8 cellular contexts compared by ENCODE assay signal in genomic region chr22:38705235-38706100, GRCh38. TPM values are rescaled to one million over a fixed set of nuclear protein-coding genes. Genes with fewer than 3 reads are reported as not detected.
DNase-seq lines count a peak whose midpoint lies in the region; ATAC-seq and TF ChIP-seq lines count a peak whose summit lies in the region.

Gene GTPBP1, plus strand, starts transcription at chr22:38705944. Its CDS starts 12 bp downstream, at chr22:38705956.

- H3K27ac Mint-ChIP-seq in HFFc6, result peak within 1 kb of the TSS; percentile 95
- H3K27ac Mint-ChIP-seq in activated naive CD4-positive, alpha-beta T cell treated with anti-CD3 and anti-CD28 coated beads, Interleukin-2, amount 10 ng/mL, durations not matched to agents 7 days and 5 days, result peak within 1 kb of the TSS; percentile 97

- peak within 1 kb of the TSS; percentile 98 for H3K4me3 Mint-ChIP-seq in HFFc6
- H3K4me3 Mint-ChIP-seq in activated naive CD4-positive, alpha-beta T cell treated with anti-CD3 and anti-CD28 coated beads, Interleukin-2, amount 10 ng/mL, durations not matched to agents 7 days and 5 days, result peak within 1 kb of the TSS; percentile 93

- DNase-seq in GM04503 (ENCODE audit: low read depth) (peak; percentile 100), HFFc6 (peak; percentile 100), NB4 (ENCODE audit: low read depth) (peak; percentile 100), SK-N-MC (ENCODE audit: low read depth, low spot score) (peak; percentile 100), substantia nigra (lab: John Stamatoyannopoulos, UW) (peak; percentile 54 to 100 (median 99))
- DNase-seq in activated naive CD4-positive, alpha-beta T cell treated with anti-CD3 and anti-CD28 coated beads, Interleukin-2, amount 10 ng/mL, durations not matched to agents 7 days and 5 days, result peak; percentile 98

- H3K4me3 ChIP-seq in NB4 (ENCODE audit: low read depth, low read length) (peak within 1 kb of the TSS; percentile 96), SK-N-MC (peak within 1 kb of the TSS; percentile 95), gastroesophageal sphincter (peak within 1 kb of the TSS; percentile 85 to 88), neutrophil (ENCODE audit: low read depth in 1 of 2, low read length in 1 of 2) (peak within 1 kb of the TSS; percentile 92 to 96)

- H3K36me3 ChIP-seq in SK-N-MC (ENCODE audit: insufficient read depth, low read length) (peaks cover 14% of the 10 kb centered on the region; the same call in 1 of the 2 replicates), gastroesophageal sphincter (peaks cover 0 to 15% of the 10 kb centered on the region in 2 donors), neutrophil (peaks cover 11% of the 10 kb centered on the region)

- H3K9me3 Mint-ChIP-seq in HFFc6, result no peaks in the 10 kb centered on the region
- H3K9me3 Mint-ChIP-seq in activated naive CD4-positive, alpha-beta T cell treated with anti-CD3 and anti-CD28 coated beads, Interleukin-2, amount 10 ng/mL, durations not matched to agents 7 days and 5 days, result no peaks in the 10 kb centered on the region

- H3K36me3 Mint-ChIP-seq in HFFc6 (ENCODE audit: low read depth), result peaks cover 5% of the 10 kb centered on the region
- peaks cover 20% of the 10 kb centered on the region for H3K36me3 Mint-ChIP-seq in activated naive CD4-positive, alpha-beta T cell treated with anti-CD3 and anti-CD28 coated beads, Interleukin-2, amount 10 ng/mL, durations not matched to agents 7 days and 5 days

- H3K27ac ChIP-seq in SK-N-MC (peak within 1 kb of the TSS; percentile 83), gastroesophageal sphincter (peak within 1 kb of the TSS; percentile 87 to 100 (median 99)), neutrophil (peak within 1 kb of the TSS; percentile 97), substantia nigra (ENCODE audit: low read depth, low read length, poor library complexity, severe bottlenecking) (peak within 1 kb of the TSS; percentile 95)

- peaks cover 4% of the 10 kb centered on the region for H3K27me3 Mint-ChIP-seq in HFFc6 (ENCODE audit: insufficient read depth)
- peaks cover 9% of the 10 kb centered on the region for H3K27me3 Mint-ChIP-seq in activated naive CD4-positive, alpha-beta T cell treated with anti-CD3 and anti-CD28 coated beads, Interleukin-2, amount 10 ng/mL, durations not matched to agents 7 days and 5 days

- CTCF ChIA-PET in activated naive CD4-positive, alpha-beta T cell treated with anti-CD3 and anti-CD28 coated beads, Interleukin-2, amount 10 ng/mL, durations not matched to agents 7 days and 5 days (lab: Charles Lee), result interaction anchor here (1.2 to 2.0 kb wide), 3 partner anchors 19 to 23 kb away, joined by 5 to 9 read pairs (median 5); partner anchors contain the start of gene TOMM22

- H3K9ac ChIP-seq in SK-N-MC (ENCODE audit: insufficient read length), result peak within 1 kb of the TSS; percentile 96

- no peaks in the 10 kb centered on the region for H3K27me3 ChIP-seq in gastroesophageal sphincter
- H3K27me3 ChIP-seq in neutrophil, result no peaks in the 10 kb centered on the region

- TF ChIP-seq POLR2A in NB4 (IDR thresholded peaks at IDR 0.05; ENCODE audit: extremely low read depth, insufficient read length), result peak; percentile 68
- peak; percentile 83 to 90 for TF ChIP-seq POLR2A in gastroesophageal sphincter (IDR thresholded peaks at IDR 0.05)

- no peak for TF ChIP-seq EP300 in gastroesophageal sphincter (IDR thresholded peaks at IDR 0.05)

- H3K9me3 ChIP-seq in SK-N-MC (ENCODE audit: low read depth, low read length) (no peaks in the 10 kb centered on the region), gastroesophageal sphincter (no peaks in the 10 kb centered on the region), neutrophil (no peaks in the 10 kb centered on the region)

- WGBS in gastroesophageal sphincter (ENCODE audit: low coverage in 1 of 2), 2 donors, result 0% methylated on average over 5 to 18 of the region's 55 CpGs

- H3K4me1 ChIP-seq in gastroesophageal sphincter (peaks cover 6 to 53% (median 14%) of the 10 kb centered on the region in 3 donors), neutrophil (ENCODE audit: control insufficient read depth in 1 of 2, insufficient read depth in 1 of 2, low read depth in 1 of 2, low read length in 1 of 2) (peaks cover 58% of the 10 kb centered on the region in 2 experiments)

- peaks cover 43% of the 10 kb centered on the region for H3K4me1 Mint-ChIP-seq in HFFc6 (ENCODE audit: low read depth)
- H3K4me1 Mint-ChIP-seq in activated naive CD4-positive, alpha-beta T cell treated with anti-CD3 and anti-CD28 coated beads, Interleukin-2, amount 10 ng/mL, durations not matched to agents 7 days and 5 days, result peaks cover 57% of the 10 kb centered on the region

- TF ChIP-seq CTCF in HFFc6 (IDR thresholded peaks at IDR 0.05) (peak; percentile 46), NB4 (IDR thresholded peaks at IDR 0.05; ENCODE audit: low read depth, low read length) (no peak), gastroesophageal sphincter (IDR thresholded peaks at IDR 0.05) (peak in 1 of 4 experiments; percentile 41), neutrophil (IDR thresholded peaks at IDR 0.05) (peak; percentile 63)

- peak; percentile 91 for ATAC-seq in gastroesophageal sphincter

RNA-seq across cellular contexts. Expression of gene GTPBP1, which starts in this region (rescaled TPM):
- 10 to 100 TPM; 32.1 to 40.8 (median 38.4) TPM for total RNA-seq in HFFc6 (2021; fragmentation: NEBNext Ultra II Directional; extraction: Animal tissue kit (Norgen Biotek cat#: 25700))
- total RNA-seq in gastroesophageal sphincter, result 10 to 100 TPM; 46.9 to 63.0 (median 51.6) TPM

Comparison
In these comparisons a context has a peak if more than half of its experiments do, and no peak if none do; other contexts are left out.
1. Peak in every context shown above with its lines: DNase-seq, ATAC-seq, H3K4me3 ChIP-seq and H3K27ac ChIP-seq.